ENCODE assay signal across 16 cellular contexts in genomic region chr6:148803979-148804378, GRCh38. TPM values are rescaled to one million over a fixed set of nuclear protein-coding genes. Genes with fewer than 3 reads are reported as not detected.
A peak's percentile ranks its signal among the peaks of the same experiment; 100 is the strongest.
DNase-seq lines count a peak whose midpoint lies in the region; ATAC-seq and TF ChIP-seq lines count a peak whose summit lies in the region.
"Had no signal": no experiment of that assay in that cellular context is flagged by ENCODE, and none has a peak within 500 bp of the region (broad histone marks: within the 10 kb centered on the region; RNA-seq: fewer than 3 reads in every experiment).

No MANE protein-coding gene starts in this region.

- BruUV-seq in mammary epithelial cell (replicated peaks; lab: Mats Ljungman, UMichigan), result no TSS peak

- CTCF ChIA-PET in mammary epithelial cell (lab: Charles Lee; ENCODE audit: low non-redundant PET), result no interaction called here

- in situ Hi-C loops in mammary epithelial cell (cut with MboI; ENCODE audit: low sequenced_read_pairs in 2 of 2), result no loop called here

- WGBS in mammary epithelial cell (ENCODE audit: low coverage, missing lambda C conversion rate), result 82% methylated on average over 5 of the region's 6 CpGs

- no peak for TF ChIP-seq POLR2A in breast epithelium (IDR thresholded peaks at IDR 0.05)

- H3K4me3 ChIP-seq in mammary epithelial cell (replicated peaks in 1 of 3; ENCODE audit: insufficient read depth in 1 of 3, low read depth in 2 of 3, low read length in 3 of 3) (no peak overlapping the region), breast epithelium (no peak overlapping the region)
- H3K4me3 ChIP-seq: A549 had no signal

- no peaks in the 10 kb centered on the region for H3K9me3 ChIP-seq in mammary epithelial cell (replicated peaks; ENCODE audit: insufficient read depth, low read length)
- H3K9me3 ChIP-seq in breast epithelium, result no peaks in the 10 kb centered on the region
- H3K9me3 ChIP-seq: A549 had no signal

- no peaks in the 10 kb centered on the region for H3K79me2 ChIP-seq in mammary epithelial cell (ENCODE audit: insufficient read depth, low read length)

- H3K27me3 ChIP-seq in mammary epithelial cell (ENCODE audit: insufficient read depth, low read length) (no peaks in the 10 kb centered on the region), breast epithelium (no peaks in the 10 kb centered on the region)

- H3K4me2 ChIP-seq in mammary epithelial cell (ENCODE audit: insufficient read depth, low read depth, low read length), result no peak overlapping the region
- H3K4me2 ChIP-seq: A549 had no signal

- H3K9ac ChIP-seq in mammary epithelial cell (ENCODE audit: insufficient read depth, low read length), result no peak overlapping the region

- no peak for ATAC-seq in GM21576 (IDR thresholded peaks at IDR 0.05; ENCODE audit: unreplicated experiment)
- ATAC-seq: A549 had no signal

- no peaks in the 10 kb centered on the region for H3K36me3 ChIP-seq in mammary epithelial cell (ENCODE audit: insufficient read depth, low read length)
- H3K36me3 ChIP-seq in breast epithelium, result no peaks in the 10 kb centered on the region

- intact Hi-C loops in mammary epithelial cell (cut with micrococcal nuclease), result no loop called here
- intact Hi-C loops in breast epithelium (cut with DNase I; ENCODE audit: low total_unique reads), result no loop called here

- no peak overlapping the region for H2AFZ ChIP-seq in mammary epithelial cell (ENCODE audit: low read depth, low read length)

- H4K20me1 ChIP-seq in mammary epithelial cell (ENCODE audit: insufficient read depth, low read length), result no peaks in the 10 kb centered on the region

- H3K27ac ChIP-seq in mammary epithelial cell (ENCODE audit: insufficient read depth, low read depth, low read length) (no peak overlapping the region), breast epithelium (no peak overlapping the region)
- H3K27ac ChIP-seq: A549 had no signal

- peak; percentile 16 for DNase-seq in mammary epithelial cell
- no peak for DNase-seq in breast epithelium (ENCODE audit: low spot score in 2 of 2)
- peak; percentile 43 for DNase-seq in HT1080 (ENCODE audit: low read depth)
- peak; percentile 7 for DNase-seq in amniotic epithelial cell (ENCODE audit: low read depth)
- peak; percentile 17 for DNase-seq in iris pigment epithelial cell (ENCODE audit: low read depth)
- no peak for DNase-seq in nucleus accumbens (lab: John Stamatoyannopoulos, UW)
- DNase-seq in superior temporal gyrus (ENCODE audit: extremely low spot score), result no peak
- DNase-seq: CD4-positive, CD25-positive, alpha-beta regulatory T cell; DMS79; GF-D8; NCI-H1436; NCI-H2081; NCI-H446 treated with DMSO at 0.1 percent for 48 hours; SHP77 treated with DMSO at 0.1 percent for 48 hours had no signal

- peaks cover 10% of the 10 kb centered on the region for H3K4me1 ChIP-seq in mammary epithelial cell (ENCODE audit: insufficient read depth, low read length)
- H3K4me1 ChIP-seq in breast epithelium, result no peaks in the 10 kb centered on the region
- H3K4me1 ChIP-seq: A549 had no signal

- TF ChIP-seq CTCF in mammary epithelial cell (conservative IDR thresholded peaks at IDR 0.05 in 1 of 2, IDR thresholded peaks at IDR 0.05 in 1 of 2; ENCODE audit: extremely low read depth in 1 of 2, insufficient read depth in 1 of 2, low read depth in 1 of 2, low read length in 2 of 2) (no peak), breast epithelium (IDR thresholded peaks at IDR 0.05) (no peak)

- dilution Hi-C loops in mammary epithelial cell (cut with HindIII; ENCODE audit: low sequenced_read_pairs), result no loop called here

RNA-seq across cellular contexts. Expression of gene UST, which starts 57.1 kb away (rescaled TPM):
- total RNA-seq in mammary epithelial cell (10 to 100 TPM; 13.0 to 22.2 TPM), breast epithelium (10 to 100 TPM; 10.5 to 28.8 (median 13.2) TPM)
- 6.2 TPM for polyA plus RNA-seq in mammary epithelial cell
- polyA minus RNA-seq in mammary epithelial cell, result 12.5 TPM
- total RNA-seq in HT1080 (2014; rRNA removed; shearing (Covaris generic)), result 12.4 and 14.0 TPM in 2 replicates
- polyA plus RNA-seq in HT1080 (2015; cell fraction: cytosol; rRNA removed), result 6.2 and 6.8 TPM in 2 replicates
- polyA plus RNA-seq in HT1080 (2015; cell fraction: nucleus; rRNA removed), result 3.4 and 4.4 TPM in 2 replicates

Comparison
In these comparisons a context has a peak if more than half of its experiments do, and no peak if none do; other contexts are left out.
1. DNase-seq: peak in mammary epithelial cell (single experiment), HT1080 (single experiment), amniotic epithelial cell (single experiment) and iris pigment epithelial cell (single experiment); none in breast epithelium (0 of 2), nucleus accumbens (0 of 56) and superior temporal gyrus (single experiment).